In genomic region chr12:93682846-93683261, GRCh38 we compare ENCODE assay signal across 16 cellular contexts. TPM values are rescaled to one million over a fixed set of nuclear protein-coding genes. Genes with fewer than 3 reads are reported as not detected.
DNase-seq lines count a peak whose midpoint lies in the region; ATAC-seq, FAIRE-seq and TF ChIP-seq lines count a peak whose summit lies in the region.
"Had no signal": no experiment of that assay in that cellular context is flagged by ENCODE, and none has a peak within 500 bp of the region (broad histone marks: within the 10 kb centered on the region; RNA-seq: fewer than 3 reads in every experiment).

No MANE protein-coding gene starts in this region.

- BruUV-seq in HepG2 (replicated peaks; lab: Mats Ljungman, UMichigan): no TSS peak

- FAIRE-seq in HepG2 (lab: Jason Lieb, UNC): no peak
- FAIRE-seq: GM12892 had no signal

- intact Hi-C loops in HepG2 (cut with micrococcal nuclease; ENCODE audit: unreplicated experiment) (no loop called here), testis (cut with DNase I; ENCODE audit: low total_unique reads) (loop anchor here (10.0 kb wide), 1 partner anchor 108 kb away; the partner anchor contains the start of gene SOCS2), spleen (cut with DNase I; ENCODE audit: low total_unique reads) (loop anchor here (10.0 kb wide), 1 partner anchor 98 kb away; no protein-coding TSS in a partner anchor)

- H3K9me3 Mint-ChIP-seq in endodermal cell: no peaks in the 10 kb centered on the region
- H3K9me3 Mint-ChIP-seq: stimulated activated naive CD8-positive, alpha-beta T cell treated with anti-CD3 and anti-CD28 coated beads, Interleukin-15, Interleukin-2, amounts not matched to agents 100 ng/mL and 50 ng/mL, for 24 hours; T-helper 1 cell treated with Interleukin-12 subunit alpha and Interleukin-12 subunit beta and Interleukin-4 antibody, amounts not matched to agents 30 μg/mL and 1 μg/mL, for 36 hours had no signal

- H3K4me3 Mint-ChIP-seq in endodermal cell: no peak overlapping the region
- H3K4me3 Mint-ChIP-seq: stimulated activated naive CD8-positive, alpha-beta T cell treated with anti-CD3 and anti-CD28 coated beads, Interleukin-15, Interleukin-2, amounts not matched to agents 100 ng/mL and 50 ng/mL, for 24 hours; T-helper 1 cell treated with Interleukin-12 subunit alpha and Interleukin-12 subunit beta and Interleukin-4 antibody, amounts not matched to agents 30 μg/mL and 1 μg/mL, for 36 hours had no signal

- ATAC-seq in HepG2: peak; percentile 42; the same call in 2 of the 3 replicates
- ATAC-seq in GM18873 (IDR thresholded peaks at IDR 0.05; ENCODE audit: low FRiP score, unreplicated experiment): no peak

- H3K79me2 ChIP-seq in HepG2 (ENCODE audit: insufficient read depth, low read length): no peaks in the 10 kb centered on the region

- no peaks in the 10 kb centered on the region for H3K36me3 Mint-ChIP-seq in endodermal cell (ENCODE audit: low read depth)

- no peak for TF ChIP-seq POLR2A in HepG2 (IDR thresholded peaks at IDR 0.05; ENCODE audit: insufficient read depth in 1 of 2, low read depth in 2 of 2, low read length in 2 of 2)
- no peak for TF ChIP-seq POLR2A in testis (IDR thresholded peaks at IDR 0.05)
- no peak for TF ChIP-seq POLR2A in spleen (IDR thresholded peaks at IDR 0.05)

- no peaks in the 10 kb centered on the region for H4K20me1 ChIP-seq in HepG2 (ENCODE audit: insufficient read depth, low read length)

- in situ Hi-C loops in HepG2 (cut with HindIII; ENCODE audit: extremely low pct_ligation_motif_present, low pct_unique_long_range_greater_than_20kb): no loop called here

- no peaks in the 10 kb centered on the region for H3K27me3 ChIP-seq in endodermal cell (ENCODE audit: control insufficient read depth, insufficient read depth, low read length, poor library complexity, severe bottlenecking)
- no peaks in the 10 kb centered on the region; a peak in 1 of 5 replicates for H3K27me3 ChIP-seq in HepG2 (ENCODE audit: control insufficient read depth in 1 of 2, insufficient read depth in 2 of 2, low read length in 2 of 2)
- H3K27me3 ChIP-seq in testis: no peaks in the 10 kb centered on the region
- H3K27me3 ChIP-seq in spleen (replicated peaks in 1 of 7): no peaks in the 10 kb centered on the region

- POLR2A ChIA-PET in HepG2 (lab: Yijun Ruan, JAX): no interaction called here

- TF ChIP-seq CTCF in endodermal cell (conservative IDR thresholded peaks at IDR 0.05) (no peak), HepG2 (CRISPR knock-in tag; IDR thresholded peaks at IDR 0.05) (no peak), testis (IDR thresholded peaks at IDR 0.05) (no peak), spleen (IDR thresholded peaks at IDR 0.05 in 8 of 11, conservative IDR thresholded peaks at IDR 0.05 in 3 of 11) (no peak)

- no peaks in the 10 kb centered on the region for H3K27me3 Mint-ChIP-seq in endodermal cell (ENCODE audit: insufficient read depth)
- H3K27me3 Mint-ChIP-seq: stimulated activated naive CD8-positive, alpha-beta T cell treated with anti-CD3 and anti-CD28 coated beads, Interleukin-15, Interleukin-2, amounts not matched to agents 100 ng/mL and 50 ng/mL, for 24 hours had no signal

- peaks cover 33% of the 10 kb centered on the region for H3K4me1 Mint-ChIP-seq in endodermal cell

- H3K9ac ChIP-seq in endodermal cell (ENCODE audit: extremely low read depth, low read length, poor library complexity, severe bottlenecking): no peak overlapping the region
- no peak overlapping the region for H3K9ac ChIP-seq in HepG2 (ENCODE audit: insufficient read depth, low read depth, low read length)

- WGBS in endodermal cell (ENCODE audit: insufficient coverage in 1 of 2, insufficient read length in 1 of 2), 2 experiments: 69 to 78% methylated on average over 5 of the region's 5 CpGs
- 86% methylated on average over 5 of the region's 5 CpGs for WGBS in HepG2 (ENCODE audit: low lambda C conversion rate)
- 30 to 50% methylated on average over 4 to 5 of the region's 5 CpGs for WGBS in testis, 2 donors
- 74 to 87% (median 83%) methylated on average over 4 to 5 of the region's 5 CpGs for WGBS in spleen, 5 donors

- CTCF ChIA-PET in HepG2 (lab: Yijun Ruan, JAX; ENCODE audit: low intra/inter-chr PET ratio, low total read pairs): no interaction called here

- H3K27ac ChIP-seq in endodermal cell (ENCODE audit: low read depth, low read length) (no peak overlapping the region), HepG2 (ENCODE audit: extremely low read length, insufficient read depth, low read length) (no peak overlapping the region), testis (peak overlapping the region; percentile 50 to 86), spleen (no peak overlapping the region)

- no peak overlapping the region for H3K4me3 ChIP-seq in endodermal cell (ENCODE audit: low read length)
- H3K4me3 ChIP-seq in HepG2 (replicated peaks in 1 of 3; ENCODE audit: insufficient read depth in 1 of 3, low read depth in 2 of 3, low read length in 3 of 3): no peak overlapping the region
- no peak overlapping the region for H3K4me3 ChIP-seq in testis
- no peak overlapping the region for H3K4me3 ChIP-seq in spleen

- no peak for TF ChIP-seq EP300 in HepG2 (IDR thresholded peaks at IDR 0.05; ENCODE audit: low read depth in 2 of 2, low read length in 2 of 2)
- no peak for TF ChIP-seq EP300 in HepG2 (CRISPR knock-in tag; IDR thresholded peaks at IDR 0.05; ENCODE audit: borderline replicate concordance)

- H3K4me1 ChIP-seq in endodermal cell (ENCODE audit: control insufficient read depth, insufficient read depth, low read length) (peaks cover 11% of the 10 kb centered on the region), HepG2 (ENCODE audit: insufficient read depth, low read length) (peaks cover 19% of the 10 kb centered on the region), testis (peaks cover 24% of the 10 kb centered on the region), spleen (peaks cover 8 to 41% (median 15%) of the 10 kb centered on the region in 6 donors)

- no peaks in the 10 kb centered on the region for H3K9me3 ChIP-seq in endodermal cell (ENCODE audit: control insufficient read depth, low read length)
- no peaks in the 10 kb centered on the region for H3K9me3 ChIP-seq in HepG2 (ENCODE audit: low read length)
- no peaks in the 10 kb centered on the region for H3K9me3 ChIP-seq in testis
- H3K9me3 ChIP-seq in spleen: no peaks in the 10 kb centered on the region

- H2AFZ ChIP-seq in HepG2 (ENCODE audit: low read length): no peak overlapping the region

- H3K27ac Mint-ChIP-seq in endodermal cell: no peak overlapping the region
- H3K27ac Mint-ChIP-seq: stimulated activated naive CD8-positive, alpha-beta T cell treated with anti-CD3 and anti-CD28 coated beads, Interleukin-15, Interleukin-2, amounts not matched to agents 100 ng/mL and 50 ng/mL, for 24 hours; T-helper 1 cell treated with Interleukin-12 subunit alpha and Interleukin-12 subunit beta and Interleukin-4 antibody, amounts not matched to agents 30 μg/mL and 1 μg/mL, for 36 hours had no signal

- no peaks in the 10 kb centered on the region for H3K36me3 ChIP-seq in endodermal cell (ENCODE audit: control insufficient read depth, insufficient read depth, low read length)
- no peaks in the 10 kb centered on the region for H3K36me3 ChIP-seq in HepG2 (replicated peaks in 1 of 2; ENCODE audit: control insufficient read depth in 1 of 2, insufficient read depth in 2 of 2, low read length in 2 of 2)
- H3K36me3 ChIP-seq in testis (ENCODE audit: low read depth, missing control alignments): no peaks in the 10 kb centered on the region
- peaks cover 0 to 27% (median 0%) of the 10 kb centered on the region in 6 donors for H3K36me3 ChIP-seq in spleen

- DNase-seq in NCI-H446 (lab: John Stamatoyannopoulos, UW) (peak; percentile 78 to 91), endodermal cell (peak; percentile 74), HepG2 (ENCODE audit: low spot score) (peak; percentile 28), testis (peak; percentile 30), HuH-7.5 (ENCODE audit: low spot score) (no peak), spleen (no peak), NCI-H187 (lab: John Stamatoyannopoulos, UW) (no peak)
- DNase-seq: activated CD4-positive, alpha-beta T cell treated with anti-CD3 and anti-CD28 coated beads for 48 hours; activated T-cell treated with anti-CD3 and anti-CD28 coated beads, Interleukin-2, amount 50 U/mL, for 1 hour; dermis blood vessel endothelial cell; EL; NCI-H2081 treated with DMSO at 0.1 percent for 48 hours had no signal

- TF ChIP-seq RAD21 in HepG2 (CRISPR knock-in tag; IDR thresholded peaks at IDR 0.05): no peak

- no peak overlapping the region for H3K4me2 ChIP-seq in HepG2 (ENCODE audit: low read depth, low read length)

TF ChIP-seq in HepG2, 621 proteins besides CTCF, POLR2A, EP300 and RAD21 (continues in another document):
- TF ChIP-seq ZSCAN29 (CRISPR knock-in tag; conservative IDR thresholded peaks at IDR 0.05): no peak
- no peak for TF ChIP-seq ZNF17 (CRISPR knock-in tag; IDR thresholded peaks at IDR 0.05)

RNA-seq across cellular contexts. Expression of gene CRADD, which starts 5.7 kb away (rescaled TPM):
- total RNA-seq in endodermal cell (1 to 10 TPM; 7.7 to 9.1 TPM), HepG2 (2016; rRNA removed; fragmentation: Illumina TruSeq; extraction: Trizol) (18.8 and 22.3 TPM in 2 replicates), testis (10 to 100 TPM; 46.0 to 53.0 TPM), spleen (10 to 100 TPM; 12.4 to 58.7 (median 27.4) TPM)
- polyA plus RNA-seq in endodermal cell (2013, experiment 1 of 2): 14.2 TPM
- polyA plus RNA-seq in endodermal cell (2013, experiment 2 of 2): 13.5 TPM
- 7.7 and 9.3 TPM in 2 replicates for total RNA-seq in HepG2 (2016; cell fraction: cytosol; rRNA removed; fragmentation: Illumina TruSeq; extraction: Trizol; ENCODE audit: low read depth)
- total RNA-seq in HepG2 (2016; cell fraction: insoluble cytoplasmic fraction; rRNA removed; fragmentation: Illumina TruSeq; extraction: Trizol): 15.4 and 25.4 TPM in 2 replicates
- total RNA-seq in HepG2 (2016; cell fraction: membrane; rRNA removed; fragmentation: Illumina TruSeq; extraction: Trizol): 10.0 and 11.9 TPM in 2 replicates
- total RNA-seq in HepG2 (2016; cell fraction: nucleus; rRNA removed; fragmentation: Illumina TruSeq; extraction: Trizol): 11.3 and 12.9 TPM in 2 replicates
- polyA plus RNA-seq in HepG2 (2011; rRNA removed) (12.4 and 13.7 TPM in 2 replicates), testis (ENCODE audit: insufficient read depth, low read depth, low replicate concordance) (43.2 TPM), spleen (10 to 100 TPM in 1 of 3 donors, 1 to 10 TPM in 2; 5.5 to 15.9 (median 8.9) TPM)
- polyA plus RNA-seq in HepG2 (2011; cell fraction: cytosol; rRNA removed): 14.5 and 17.3 TPM in 2 replicates
- 6.3 and 6.5 TPM in 2 replicates for polyA plus RNA-seq in HepG2 (2011; cell fraction: nucleus; rRNA removed)
- 13.8 and 16.2 TPM in 2 replicates for polyA plus RNA-seq in HepG2 (2012)
- polyA plus RNA-seq in HepG2 (2016; cell fraction: cytosol; fragmentation: Illumina TruSeq; extraction: Trizol; ENCODE audit: low read depth): 6.6 and 6.9 TPM in 2 replicates
- 20.3 and 24.7 TPM in 2 replicates for polyA plus RNA-seq in HepG2 (2016; cell fraction: insoluble cytoplasmic fraction; fragmentation: Illumina TruSeq; extraction: Trizol; ENCODE audit: low read depth)
- 7.1 and 10.2 TPM in 2 replicates for polyA plus RNA-seq in HepG2 (2016; cell fraction: membrane; fragmentation: Illumina TruSeq; extraction: Trizol; ENCODE audit: low read depth)
- polyA plus RNA-seq in HepG2 (2016; cell fraction: nucleus; fragmentation: Illumina TruSeq; extraction: Trizol; ENCODE audit: insufficient read depth, low read depth): 8.0 and 9.4 TPM in 2 replicates
- 7.4 and 15.6 TPM in 2 replicates for polyA minus RNA-seq in HepG2 (2011; rRNA and poly(A)+ RNA removed; ENCODE audit: low replicate concordance)
- 4.2 and 6.2 TPM in 2 replicates for polyA minus RNA-seq in HepG2 (2011; cell fraction: cytosol; rRNA and poly(A)+ RNA removed)
- 18.9 and 22.4 TPM in 2 replicates for polyA minus RNA-seq in HepG2 (2011; cell fraction: nucleus; rRNA and poly(A)+ RNA removed)

Comparison
In these comparisons a context has a peak if more than half of its experiments do, and no peak if none do; other contexts are left out.
1. DNase-seq: peak in NCI-H446 (2 of 2), endodermal cell (single experiment), HepG2 (single experiment) and testis (single experiment); none in HuH-7.5 (single experiment), spleen (single experiment) and NCI-H187 (0 of 2).
2. H3K27ac ChIP-seq: peak in testis (2 of 2); none in endodermal cell (single experiment), HepG2 (single experiment) and spleen (0 of 8).